ENCODE assay signal across 28 cellular contexts in the genomic region with DNA sequence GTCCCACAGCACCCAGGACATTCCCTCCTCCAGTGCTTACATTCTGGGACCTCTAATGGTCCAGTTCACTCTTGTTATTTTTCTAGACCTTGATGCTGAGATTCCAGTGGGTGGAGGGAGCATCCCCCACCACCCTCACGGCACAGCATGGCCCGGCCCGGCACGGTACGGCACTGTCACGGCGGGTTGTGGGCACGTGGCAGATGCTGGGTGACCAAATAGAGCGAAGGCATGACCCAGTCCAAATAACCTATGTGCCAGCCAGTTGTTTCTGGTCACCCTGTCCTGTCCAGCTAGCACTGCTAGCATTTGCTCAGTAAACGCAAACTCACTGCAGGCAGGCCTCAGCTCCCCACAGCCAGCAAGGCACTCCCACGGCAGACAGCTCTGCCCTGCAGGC.
"Had no signal": no experiment of that assay in that cellular context is flagged by ENCODE, and none has a peak within 500 bp of the region (broad histone marks: within the 10 kb centered on the region; RNA-seq: fewer than 3 reads in every experiment).

No MANE protein-coding gene starts in this region.

- FAIRE-seq: pancreas, small intestine had no signal

- H3K9me3 ChIP-seq: pancreas, psoas muscle, right lobe of liver, sigmoid colon, suprapubic skin, testis, tibial artery, transverse colon, upper lobe of left lung, vagina had no signal

- H3K27ac Mint-ChIP-seq: naive thymus-derived CD4-positive, alpha-beta T cell; natural killer cell treated with Interleukin-12 subunit alpha and Interleukin-12 subunit beta and Interleukin-15 and Interleukin-18, amount 100 ng/mL, for 72 hours; nephron progenitor cell; progenitor cell of endocrine pancreas; stimulated activated memory B cell treated with anti-CD40 and anti-IgM and Interleukin-4, amounts not matched to agents 10 μg/mL and 1 μg/mL and 100 μg/mL, for 72 hours; stimulated activated naive CD8-positive, alpha-beta T cell treated with anti-CD3 and anti-CD28 coated beads, Interleukin-15, amount 100 ng/mL, for 72 hours had no signal

- H3K36me3 ChIP-seq: pancreas, right lobe of liver, suprapubic skin, tibial artery, transverse colon, upper lobe of left lung, vagina had no signal

- H3K36me3 Mint-ChIP-seq: naive thymus-derived CD4-positive, alpha-beta T cell; natural killer cell treated with Interleukin-12 subunit alpha and Interleukin-12 subunit beta and Interleukin-15 and Interleukin-18, amount 100 ng/mL, for 72 hours; stimulated activated memory B cell treated with anti-CD40 and anti-IgM and Interleukin-4, amounts not matched to agents 10 μg/mL and 1 μg/mL and 100 μg/mL, for 72 hours had no signal

- H3K9me3 Mint-ChIP-seq: naive thymus-derived CD4-positive, alpha-beta T cell; natural killer cell treated with Interleukin-12 subunit alpha and Interleukin-12 subunit beta and Interleukin-15 and Interleukin-18, amount 100 ng/mL, for 72 hours; nephron progenitor cell; neural crest cell; stimulated activated memory B cell treated with anti-CD40 and anti-IgM and Interleukin-4, amounts not matched to agents 10 μg/mL and 1 μg/mL and 100 μg/mL, for 72 hours; stimulated activated naive CD8-positive, alpha-beta T cell treated with anti-CD3 and anti-CD28 coated beads, Interleukin-15, amount 100 ng/mL, for 72 hours had no signal

- H3K4me3 Mint-ChIP-seq: naive thymus-derived CD4-positive, alpha-beta T cell; natural killer cell treated with Interleukin-12 subunit alpha and Interleukin-12 subunit beta and Interleukin-15 and Interleukin-18, amount 100 ng/mL, for 72 hours; nephron progenitor cell; neural crest cell; stimulated activated memory B cell treated with anti-CD40 and anti-IgM and Interleukin-4, amounts not matched to agents 10 μg/mL and 1 μg/mL and 100 μg/mL, for 72 hours; stimulated activated naive CD8-positive, alpha-beta T cell treated with anti-CD3 and anti-CD28 coated beads, Interleukin-15, amount 100 ng/mL, for 72 hours had no signal

- H3K27me3 Mint-ChIP-seq: natural killer cell treated with Interleukin-12 subunit alpha and Interleukin-12 subunit beta and Interleukin-15 and Interleukin-18, amount 100 ng/mL, for 72 hours had no signal

- H3K27ac ChIP-seq: pancreas, psoas muscle, right lobe of liver, sigmoid colon, suprapubic skin, testis, tibial artery, transverse colon, upper lobe of left lung, vagina had no signal

- ATAC-seq: naive thymus-derived CD4-positive, alpha-beta T cell; natural killer cell treated with Interleukin-12 subunit alpha and Interleukin-12 subunit beta and Interleukin-15 and Interleukin-18, amount 100 ng/mL, for 72 hours; pancreas; psoas muscle; right cardiac atrium; right lobe of liver; stimulated activated memory B cell treated with anti-CD40 and anti-IgM and Interleukin-4, amounts not matched to agents 10 μg/mL and 1 μg/mL and 100 μg/mL, for 72 hours; stimulated activated naive CD8-positive, alpha-beta T cell treated with anti-CD3 and anti-CD28 coated beads, Interleukin-15, amount 100 ng/mL, for 72 hours; stimulated activated naive CD8-positive, alpha-beta T cell treated with anti-CD3 and anti-CD28 coated beads, Interleukin-15, Interleukin-2, amounts not matched to agents 100 U/mL and 50 U/mL, for 24 hours had no signal

- H3K4me1 ChIP-seq: sigmoid colon, suprapubic skin, testis, tibial artery, transverse colon, upper lobe of left lung, vagina had no signal

- H3K27me3 ChIP-seq: right lobe of liver, sigmoid colon, testis, transverse colon, upper lobe of left lung, vagina had no signal

- H3K4me3 ChIP-seq: pancreas, psoas muscle, right lobe of liver, sigmoid colon, suprapubic skin, testis, tibial artery, transverse colon, upper lobe of left lung, vagina had no signal

- DNase-seq: naive thymus-derived CD4-positive, alpha-beta T cell; nephron progenitor cell; occipital lobe; pancreas; psoas muscle; right cardiac atrium; right lobe of liver; sigmoid colon; small intestine; stimulated activated CD4-positive, alpha-beta T cell treated with anti-CD3 and anti-CD28 coated beads, Interleukin-15, amount 100 ng/mL, for 24 hours; stimulated activated CD4-positive, alpha-beta T cell treated with anti-CD3 and anti-CD28 coated beads, Interleukin-2, amount 100 ng/mL, for 24 hours; stimulated activated CD4-positive, alpha-beta T cell treated with anti-CD3 and anti-CD28 coated beads, Interleukin-4, amount 100 ng/mL, for 1 hour; stimulated activated CD4-positive, alpha-beta T cell treated with anti-CD3 and anti-CD28 coated beads, Interleukin-4, amount 100 ng/mL, for 4 hours; stimulated activated CD8-positive, alpha-beta memory T cell treated with anti-CD3 and anti-CD28 coated beads, Interleukin-4, amount 100 ng/mL, for 48 hours; stimulated activated naive CD4-positive, alpha-beta T cell; stimulated activated naive CD8-positive, alpha-beta T cell treated with anti-CD3 and anti-CD28 coated beads, Interleukin-15, amount 100 ng/mL, for 72 hours; stimulated activated naive CD8-positive, alpha-beta T cell treated with anti-CD3 and anti-CD28 coated beads, Interleukin-15, Interleukin-2, amounts not matched to agents 100 U/mL and 50 U/mL, for 24 hours; substantia nigra; testis; tibial artery; transverse colon had no signal
